34 cellular contexts compared by ENCODE assay signal in genomic region chr9:126033318-126033717, GRCh38.
"Had no signal": no experiment of that assay in that cellular context is flagged by ENCODE, and none has a peak within 500 bp of the region (broad histone marks: within the 10 kb centered on the region; RNA-seq: fewer than 3 reads in every experiment).

No MANE protein-coding gene starts in this region.

- FAIRE-seq: astrocyte, TTC549 had no signal

- H3K9ac ChIP-seq: KMS-11, SK-N-SH had no signal

- H3K36me3 ChIP-seq: breast epithelium, SJSA1 had no signal

- H3K27ac Mint-ChIP-seq: activated CD4-positive, alpha-beta T cell treated with anti-CD3 and anti-CD28 coated beads for 36 hours; activated CD4-positive, alpha-beta T cell treated with anti-CD3 and anti-CD28 coated beads, Interleukin-2, amount 10 ng/mL, durations not matched to agents 7 days and 5 days; activated CD8-positive, alpha-beta T cell treated with anti-CD3 and anti-CD28 coated beads, Interleukin-2, amount 10 ng/mL, durations not matched to agents 7 days and 5 days; activated naive CD4-positive, alpha-beta T cell treated with anti-CD3 and anti-CD28 coated beads, Interleukin-2, amount 50 U/mL, for 24 hours; activated naive CD8-positive, alpha-beta T cell treated with anti-CD3 and anti-CD28 coated beads, Interleukin-2, amount 10 ng/mL, durations not matched to agents 7 days and 5 days; activated T-cell treated with anti-CD3 and anti-CD28 coated beads, Interleukin-2, amount 50 U/mL, for 24 hours; activated T-helper 2 cell treated with anti-CD3 and anti-CD28 coated beads, Interferon-gamma antibody, Interleukin-2, Interleukin-4, amounts not matched to agents 10 μg/mL and 5 μg/mL and 100 μg/mL, durations not matched to agents 14 hours and 24 hours and 36 hours; T-helper 1 cell treated with Interleukin-12 subunit alpha and Interleukin-12 subunit beta and Interleukin-4 antibody, amounts not matched to agents 30 μg/mL and 1 μg/mL, for 36 hours; T-helper 2 cell treated with Interferon-gamma antibody and Interleukin-4, amounts not matched to agents 5 μg/mL and 100 μg/mL, for 36 hours had no signal

- H3K4me3 Mint-ChIP-seq: activated CD4-positive, alpha-beta T cell treated with anti-CD3 and anti-CD28 coated beads for 36 hours; activated CD4-positive, alpha-beta T cell treated with anti-CD3 and anti-CD28 coated beads, Interleukin-2, amount 10 ng/mL, durations not matched to agents 7 days and 5 days; activated CD8-positive, alpha-beta T cell treated with anti-CD3 and anti-CD28 coated beads, Interleukin-2, amount 10 ng/mL, durations not matched to agents 7 days and 5 days; activated naive CD4-positive, alpha-beta T cell treated with anti-CD3 and anti-CD28 coated beads, Interleukin-2, amount 50 U/mL, for 24 hours; activated naive CD8-positive, alpha-beta T cell treated with anti-CD3 and anti-CD28 coated beads, Interleukin-2, amount 10 ng/mL, durations not matched to agents 7 days and 5 days; activated T-cell treated with anti-CD3 and anti-CD28 coated beads, Interleukin-2, amount 50 U/mL, for 24 hours; T-helper 1 cell treated with Interleukin-12 subunit alpha and Interleukin-12 subunit beta and Interleukin-4 antibody, amounts not matched to agents 30 μg/mL and 1 μg/mL, for 36 hours; T-helper 2 cell treated with Interferon-gamma antibody and Interleukin-4, amounts not matched to agents 5 μg/mL and 100 μg/mL, for 36 hours had no signal

- H3K4me3 ChIP-seq: body of pancreas, breast epithelium, SJSA1 had no signal

- H3K36me3 Mint-ChIP-seq: activated naive CD4-positive, alpha-beta T cell treated with anti-CD3 and anti-CD28 coated beads, Interleukin-2, amount 50 U/mL, for 24 hours; activated naive CD8-positive, alpha-beta T cell treated with anti-CD3 and anti-CD28 coated beads, Interleukin-2, amount 10 ng/mL, durations not matched to agents 7 days and 5 days had no signal

- H3K9me3 Mint-ChIP-seq: activated CD4-positive, alpha-beta T cell treated with anti-CD3 and anti-CD28 coated beads, Interleukin-2, amount 10 ng/mL, durations not matched to agents 7 days and 5 days; activated naive CD4-positive, alpha-beta T cell treated with anti-CD3 and anti-CD28 coated beads, Interleukin-2, amount 50 U/mL, for 24 hours; activated naive CD8-positive, alpha-beta T cell treated with anti-CD3 and anti-CD28 coated beads, Interleukin-2, amount 10 ng/mL, durations not matched to agents 7 days and 5 days; activated T-cell treated with anti-CD3 and anti-CD28 coated beads, Interleukin-2, amount 50 U/mL, for 24 hours; activated T-helper 2 cell treated with anti-CD3 and anti-CD28 coated beads, Interferon-gamma antibody, Interleukin-2, Interleukin-4, amounts not matched to agents 10 μg/mL and 5 μg/mL and 100 μg/mL, durations not matched to agents 14 hours and 24 hours and 36 hours; T-helper 1 cell treated with Interleukin-12 subunit alpha and Interleukin-12 subunit beta and Interleukin-4 antibody, amounts not matched to agents 30 μg/mL and 1 μg/mL, for 36 hours; T-helper 2 cell treated with Interferon-gamma antibody and Interleukin-4, amounts not matched to agents 5 μg/mL and 100 μg/mL, for 36 hours had no signal

- H3K27me3 ChIP-seq: body of pancreas, SJSA1 had no signal

- ATAC-seq: activated CD4-positive, alpha-beta T cell treated with anti-CD3 and anti-CD28 coated beads for 36 hours; activated CD8-positive, alpha-beta T cell treated with anti-CD3 and anti-CD28 coated beads, Interleukin-2, amount 10 ng/mL, durations not matched to agents 7 days and 5 days; body of pancreas; Panc1 had no signal

- H3K9me3 ChIP-seq: body of pancreas, breast epithelium, SJSA1, SK-N-SH had no signal

- H3K27ac ChIP-seq: body of pancreas, breast epithelium, KMS-11, SJSA1 had no signal

- H3K4me1 Mint-ChIP-seq: activated CD4-positive, alpha-beta T cell treated with anti-CD3 and anti-CD28 coated beads for 36 hours; activated CD4-positive, alpha-beta T cell treated with anti-CD3 and anti-CD28 coated beads, Interleukin-2, amount 10 ng/mL, durations not matched to agents 7 days and 5 days; activated naive CD4-positive, alpha-beta T cell treated with anti-CD3 and anti-CD28 coated beads, Interleukin-2, amount 50 U/mL, for 24 hours; activated naive CD8-positive, alpha-beta T cell treated with anti-CD3 and anti-CD28 coated beads, Interleukin-2, amount 10 ng/mL, durations not matched to agents 7 days and 5 days had no signal

- H3K4me1 ChIP-seq: body of pancreas, breast epithelium, SJSA1 had no signal

- DNase-seq: activated CD4-positive, alpha-beta T cell treated with anti-CD3 and anti-CD28 coated beads for 36 hours; activated CD4-positive, alpha-beta T cell treated with anti-CD3 and anti-CD28 coated beads, Interleukin-2, amount 10 ng/mL, durations not matched to agents 7 days and 5 days; activated CD4-positive, alpha-beta T cell treated with anti-CD3 and anti-CD28 coated beads, Interleukin-2, amount 50 U/mL, for 48 hours; activated CD8-positive, alpha-beta T cell treated with anti-CD3 and anti-CD28 coated beads, Interleukin-2, amount 10 ng/mL, durations not matched to agents 7 days and 5 days; activated gamma-delta T cell; activated naive CD4-positive, alpha-beta T cell treated with Interleukin-2 at 50 U/mL for 16 hours; activated naive CD8-positive, alpha-beta T cell treated with anti-CD3 and anti-CD28 coated beads, Interleukin-2, amount 10 ng/mL, durations not matched to agents 7 days and 5 days; activated T-cell treated with anti-CD3 and anti-CD28 coated beads, Interleukin-2, amount 50 U/mL, for 24 hours; amygdala; body of pancreas; caudate nucleus; cerebellar nuclear complex; MM.1S; MV-4-11; NCI-H1092; NCI-H1436 treated with DMSO at 0.1 percent for 48 hours; NCI-H1694 treated with DMSO at 0.1 percent for 48 hours; NCI-H2029; NCI-H345; NCI-H524 treated with DMSO at 0.1 percent for 48 hours; NCI-H748 treated with DMSO at 0.1 percent for 48 hours; OCI-M1; SHP77 treated with DMSO at 0.1 percent for 48 hours; SK-N-SH had no signal
